Comparison of ENCODE assay signal across 1 cellular context in genomic region chr17:29155235-29155965, GRCh38.
TF ChIP-seq lines count a peak whose summit lies in the region.

No MANE protein-coding gene starts in this region.

TF ChIP-seq in HepG2, 621 proteins besides CTCF, POLR2A, EP300 and RAD21 (continued from another document and continues in another):
- TF ChIP-seq THAP7 (CRISPR knock-in tag; IDR thresholded peaks at IDR 0.05) (0 out of 2 replicates have a peak, but pooled peaks have one; percentile 43), HMG20A (CRISPR knock-in tag; IDR thresholded peaks at IDR 0.05; ENCODE audit: borderline replicate concordance) (peak; percentile 27; the same call in 1 of the 2 replicates), ZBTB7B (CRISPR knock-in tag; IDR thresholded peaks at IDR 0.05) (peak; percentile 63; the same call in 1 of the 2 replicates), FOSL1 (CRISPR knock-in tag; IDR thresholded peaks at IDR 0.05; ENCODE audit: borderline replicate concordance) (peak; percentile 75; the same call in 1 of the 2 replicates), ZNF687 (CRISPR knock-in tag; IDR thresholded peaks at IDR 0.05) (peak; percentile 98), ZNF33B (CRISPR knock-in tag; IDR thresholded peaks at IDR 0.05) (no peak), ZNF292 (CRISPR knock-in tag; IDR thresholded peaks at IDR 0.05; ENCODE audit: borderline replicate concordance, low read depth) (peak; percentile 76), ZNF766 (CRISPR knock-in tag; IDR thresholded peaks at IDR 0.05; ENCODE audit: borderline replicate concordance) (0 out of 2 replicates have a peak, but pooled peaks have one; percentile 61), TBX3 (IDR thresholded peaks at IDR 0.05; ENCODE audit: borderline replicate concordance) (peak; percentile 40; the same call in 1 of the 2 replicates), ASH2L (IDR thresholded peaks at IDR 0.05; ENCODE audit: insufficient read length, low read depth, low read length) (peak; percentile 52), ONECUT2 (CRISPR knock-in tag; IDR thresholded peaks at IDR 0.05) (no peak), ZNF318 (CRISPR knock-in tag; IDR thresholded peaks at IDR 0.05) (0 out of 2 replicates have a peak, but pooled peaks have one; percentile 48), ZSCAN21 (CRISPR knock-in tag; IDR thresholded peaks at IDR 0.05; ENCODE audit: borderline replicate concordance) (no peak), KDM3A (CRISPR knock-in tag; IDR thresholded peaks at IDR 0.05; ENCODE audit: low read depth) (0 out of 2 replicates have a peak, but pooled peaks have one; percentile 54), ZNF605 (CRISPR knock-in tag; IDR thresholded peaks at IDR 0.05) (peak; percentile 12; the same call in 1 of the 2 replicates), MIXL1 (CRISPR knock-in tag; IDR thresholded peaks at IDR 0.05) (0 out of 2 replicates have a peak, but pooled peaks have one; percentile 52), SIX1 (CRISPR knock-in tag; IDR thresholded peaks at IDR 0.05; ENCODE audit: borderline replicate concordance) (peak; percentile 73; the same call in 1 of the 2 replicates), HNF4G (IDR thresholded peaks at IDR 0.05; ENCODE audit: borderline replicate concordance, low read depth, low read length) (peak; percentile 65; the same call in 1 of the 2 replicates), HNF4G (CRISPR knock-in tag; IDR thresholded peaks at IDR 0.05; ENCODE audit: borderline replicate concordance, low read depth) (peak; percentile 84; the same call in 1 of the 2 replicates), REST (IDR thresholded peaks at IDR 0.05; ENCODE audit: borderline replicate concordance in 1 of 2, low read depth in 1 of 2, low read length in 2 of 2) (no peak), TBX2 (CRISPR knock-in tag; IDR thresholded peaks at IDR 0.05; ENCODE audit: borderline replicate concordance) (no peak; the same call in none of the 2 replicates), THYN1 (CRISPR knock-in tag; IDR thresholded peaks at IDR 0.05; ENCODE audit: borderline replicate concordance, low read depth) (no peak), CBX5 (CRISPR knock-in tag; IDR thresholded peaks at IDR 0.05; ENCODE audit: borderline replicate concordance) (no peak; the same call in 1 of the 2 replicates), ZMAT5 (CRISPR knock-in tag; IDR thresholded peaks at IDR 0.05; ENCODE audit: borderline replicate concordance, low read depth) (no peak), ELF1 (CRISPR knock-in tag; IDR thresholded peaks at IDR 0.05) (peak; percentile 60; the same call in 1 of the 2 replicates), MYC (CRISPR knock-in tag; IDR thresholded peaks at IDR 0.05; ENCODE audit: borderline replicate concordance) (peak; percentile 43; the same call in 1 of the 2 replicates), TRIM22 (IDR thresholded peaks at IDR 0.05) (no peak), ZSCAN25 (CRISPR knock-in tag; IDR thresholded peaks at IDR 0.05) (peak; percentile 82), ZNF296 (CRISPR knock-in tag; conservative IDR thresholded peaks at IDR 0.05) (0 out of 2 replicates have a peak, but pooled peaks have one; percentile 51), CEBPB (IDR thresholded peaks at IDR 0.05; ENCODE audit: borderline replicate concordance, low read depth, low read length) (no peak), ZNF205 (CRISPR knock-in tag; IDR thresholded peaks at IDR 0.05) (0 out of 2 replicates have a peak, but pooled peaks have one; percentile 51), ZMYM3 (CRISPR knock-in tag; IDR thresholded peaks at IDR 0.05) (peak; percentile 44; the same call in 1 of the 2 replicates), ZNF788 (CRISPR knock-in tag; IDR thresholded peaks at IDR 0.05; ENCODE audit: borderline replicate concordance) (peak; percentile 71; the same call in 1 of the 2 replicates), NFE2L1 (CRISPR knock-in tag; IDR thresholded peaks at IDR 0.05; ENCODE audit: borderline replicate concordance) (peak; percentile 86; the same call in 1 of the 2 replicates), SIN3B (IDR thresholded peaks at IDR 0.05; ENCODE audit: low read length) (no peak), ATF4 (CRISPR knock-in tag; IDR thresholded peaks at IDR 0.05) (0 out of 4 replicates have a peak, but pooled peaks of 1 of the 2 experiments have one; percentile 16), TFDP1 (CRISPR knock-in tag; IDR thresholded peaks at IDR 0.05; ENCODE audit: borderline replicate concordance) (0 out of 2 replicates have a peak, but pooled peaks have one; percentile 15), ZNF430 (CRISPR knock-in tag; IDR thresholded peaks at IDR 0.05) (peak; percentile 85)
